In genomic region chr9:82346040-82346439, GRCh38 we compare ENCODE assay signal across 27 cellular contexts.
DNase-seq lines count a peak whose midpoint lies in the region; ATAC-seq, FAIRE-seq and TF ChIP-seq lines count a peak whose summit lies in the region.
"Had no signal": no experiment of that assay in that cellular context is flagged by ENCODE, and none has a peak within 500 bp of the region (broad histone marks: within the 10 kb centered on the region; RNA-seq: fewer than 3 reads in every experiment).

No MANE protein-coding gene starts in this region.

- H3K27ac ChIP-seq in HepG2 (ENCODE audit: extremely low read length, insufficient read depth, low read length) (no peak overlapping the region), right lobe of liver (no peak overlapping the region), OCI-LY7 (ENCODE audit: low read depth, low read length, poor library complexity, severe bottlenecking) (no peak overlapping the region), neuronal stem cell (replicated peaks; ENCODE audit: low read length) (no peak overlapping the region)
- H3K27ac ChIP-seq: 22Rv1, BLaER1 had no signal

- no peak for FAIRE-seq in HepG2 (lab: Jason Lieb, UNC)
- FAIRE-seq: GM12891, GM19239 had no signal

- TF ChIP-seq EP300 in HepG2 (IDR thresholded peaks at IDR 0.05; ENCODE audit: low read depth in 2 of 2, low read length in 2 of 2): no peak
- TF ChIP-seq EP300 in HepG2 (CRISPR knock-in tag; IDR thresholded peaks at IDR 0.05; ENCODE audit: borderline replicate concordance): no peak

- BruUV-seq in HepG2 (replicated peaks; lab: Mats Ljungman, UMichigan) (no TSS peak), OCI-LY7 (replicated peaks; lab: Mats Ljungman, UMichigan) (no TSS peak)

- no peak for DNase-seq in HepG2 (ENCODE audit: low spot score)
- DNase-seq in right lobe of liver: no peak
- peak; percentile 9 for DNase-seq in OCI-LY7 (ENCODE audit: low spot score)
- peak; percentile 14 for DNase-seq in glutamatergic neuron
- no peak for DNase-seq in neuronal stem cell (ENCODE audit: low spot score)
- no peak for DNase-seq in kidney glomerular epithelial cell (lab: John Stamatoyannopoulos, UW)
- no peak for DNase-seq in progenitor cell of endocrine pancreas (ENCODE audit: low spot score, unreplicated experiment)
- DNase-seq: ACHN; BE2C; C1 segment of cervical spinal cord; CD4-positive, alpha-beta memory T cell; CD4-positive, CD25-positive, alpha-beta regulatory T cell; CD8-positive, alpha-beta memory T cell; COR-L47; DMS 273 treated with DMSO at 0.1 percent for 48 hours; DMS153; DMS53; DMS79; DND-41; EL; GDM1 had no signal

- TF ChIP-seq POLR2A in HepG2 (IDR thresholded peaks at IDR 0.05; ENCODE audit: insufficient read depth in 1 of 2, low read depth in 2 of 2, low read length in 2 of 2) (no peak), right lobe of liver (IDR thresholded peaks at IDR 0.05) (no peak)

- no peak overlapping the region for H2AK5ac ChIP-seq in neuronal stem cell (ENCODE audit: low read depth, low read length)

- H3K27me3 Mint-ChIP-seq in glutamatergic neuron (ENCODE audit: unreplicated experiment) (no peaks in the 10 kb centered on the region), progenitor cell of endocrine pancreas (no peaks in the 10 kb centered on the region)
- H3K27me3 Mint-ChIP-seq: CD4-positive, alpha-beta memory T cell; CD4-positive, CD25-positive, alpha-beta regulatory T cell; CD8-positive, alpha-beta memory T cell had no signal

- H3K9ac ChIP-seq in HepG2 (ENCODE audit: insufficient read depth, low read depth, low read length) (no peak overlapping the region), neuronal stem cell (ENCODE audit: low read depth, low read length, poor library complexity) (no peak overlapping the region)
- H3K9ac ChIP-seq: BLaER1 had no signal

- H3K79me2 ChIP-seq in HepG2 (ENCODE audit: insufficient read depth, low read length): no peaks in the 10 kb centered on the region
- H3K79me2 ChIP-seq in OCI-LY7 (ENCODE audit: insufficient read depth, low read depth, low read length): no peaks in the 10 kb centered on the region

- H3K4ac ChIP-seq in neuronal stem cell (ENCODE audit: low read length): no peak overlapping the region

- no peak overlapping the region for H3K14ac ChIP-seq in neuronal stem cell (ENCODE audit: low read length)

- H3K9me2 ChIP-seq in OCI-LY7 (ENCODE audit: insufficient read depth, low read length): no peaks in the 10 kb centered on the region

- H3K4me2 ChIP-seq in HepG2 (ENCODE audit: low read depth, low read length) (no peak overlapping the region), OCI-LY7 (ENCODE audit: low read length) (no peak overlapping the region), neuronal stem cell (ENCODE audit: insufficient read depth, low read length, poor library complexity, severe bottlenecking) (peak overlapping the region; percentile 4)
- H3K4me2 ChIP-seq: BLaER1 had no signal

- no peak overlapping the region for H2BK12ac ChIP-seq in neuronal stem cell (ENCODE audit: low read length)

- H3K4me1 Mint-ChIP-seq in glutamatergic neuron (ENCODE audit: low read depth, unreplicated experiment) (no peaks in the 10 kb centered on the region), progenitor cell of endocrine pancreas (ENCODE audit: low read depth) (peaks cover 3% of the 10 kb centered on the region)
- H3K4me1 Mint-ChIP-seq: CD14-positive monocyte; CD4-positive, alpha-beta memory T cell; CD4-positive, CD25-positive, alpha-beta regulatory T cell; CD8-positive, alpha-beta memory T cell had no signal

- H3K27ac Mint-ChIP-seq in glutamatergic neuron (ENCODE audit: unreplicated experiment) (no peak overlapping the region), progenitor cell of endocrine pancreas (no peak overlapping the region)
- H3K27ac Mint-ChIP-seq: CD14-positive monocyte; CD4-positive, alpha-beta memory T cell; CD4-positive, CD25-positive, alpha-beta regulatory T cell; CD8-positive, alpha-beta memory T cell had no signal

- H2BK15ac ChIP-seq in neuronal stem cell (ENCODE audit: low read length): no peak overlapping the region

- no peak for ATAC-seq in HepG2
- no peak for ATAC-seq in right lobe of liver
- no peak for ATAC-seq in HG03175 (IDR thresholded peaks at IDR 0.05; ENCODE audit: unreplicated experiment)

- H3K36me3 Mint-ChIP-seq in glutamatergic neuron (ENCODE audit: unreplicated experiment) (peaks cover 17% of the 10 kb centered on the region), progenitor cell of endocrine pancreas (ENCODE audit: insufficient read depth) (peaks cover 7% of the 10 kb centered on the region)
- H3K36me3 Mint-ChIP-seq: CD14-positive monocyte; CD4-positive, alpha-beta memory T cell; CD4-positive, CD25-positive, alpha-beta regulatory T cell; CD8-positive, alpha-beta memory T cell had no signal

- H3K4me3 ChIP-seq in HepG2 (replicated peaks in 1 of 3; ENCODE audit: insufficient read depth in 1 of 3, low read depth in 2 of 3, low read length in 3 of 3) (no peak overlapping the region), right lobe of liver (no peak overlapping the region), OCI-LY7 (ENCODE audit: low read depth, low read length, poor library complexity, severe bottlenecking) (no peak overlapping the region), neuronal stem cell (ENCODE audit: low read length in 2 of 2) (no peak overlapping the region)
- H3K4me3 ChIP-seq: BLaER1 had no signal

- in situ Hi-C loops in HepG2 (cut with HindIII; ENCODE audit: extremely low pct_ligation_motif_present, low pct_unique_long_range_greater_than_20kb): no loop called here

- H3K18ac ChIP-seq in neuronal stem cell (ENCODE audit: low read length): no peak overlapping the region

- H2AFZ ChIP-seq in HepG2 (ENCODE audit: low read length) (no peak overlapping the region), OCI-LY7 (ENCODE audit: low read length) (no peak overlapping the region), neuronal stem cell (ENCODE audit: low read length) (no peak overlapping the region)

- 0% methylated on average over 1 of the region's 2 CpGs for WGBS in HepG2 (ENCODE audit: low lambda C conversion rate)
- WGBS in right lobe of liver (ENCODE audit: insufficient coverage, low coverage, low lambda C conversion rate, missing lambda C conversion rate): no CpG with 5 or more reads among the region's 2 CpGs
- WGBS in neuronal stem cell (ENCODE audit: extremely low coverage in 2 of 2, insufficient read length in 2 of 2, insufficient replicate concordance in 1 of 2), 2 donors: no CpG with 5 or more reads among the region's 2 CpGs

- CTCF ChIA-PET in HepG2 (lab: Yijun Ruan, JAX; ENCODE audit: low intra/inter-chr PET ratio, low total read pairs): no interaction called here
- CTCF ChIA-PET in OCI-LY7 (lab: Charles Lee; ENCODE audit: unreplicated experiment): no interaction called here

- H3K9me3 ChIP-seq in HepG2 (ENCODE audit: low read length) (peaks cover 60% of the 10 kb centered on the region), right lobe of liver (no peaks in the 10 kb centered on the region), OCI-LY7 (ENCODE audit: low read length) (0 out of 2 replicates have a peak, but pooled peaks cover 9% of the 10 kb centered on the region), neuronal stem cell (replicated peaks in 1 of 2; ENCODE audit: control insufficient read depth in 2 of 2, insufficient read depth in 1 of 2, low read depth in 1 of 2, low read length in 2 of 2) (peaks cover 0 to 1% of the 10 kb centered on the region in 2 donors)
- H3K9me3 ChIP-seq: BE2C had no signal

- H3K4me3 Mint-ChIP-seq in glutamatergic neuron (ENCODE audit: unreplicated experiment) (no peak overlapping the region), progenitor cell of endocrine pancreas (ENCODE audit: low read depth) (no peak overlapping the region)
- H3K4me3 Mint-ChIP-seq: CD14-positive monocyte; CD4-positive, alpha-beta memory T cell; CD4-positive, CD25-positive, alpha-beta regulatory T cell; CD8-positive, alpha-beta memory T cell had no signal

- TF ChIP-seq CTCF in HepG2 (CRISPR knock-in tag; IDR thresholded peaks at IDR 0.05) (no peak), right lobe of liver (IDR thresholded peaks at IDR 0.05) (no peak), OCI-LY7 (conservative IDR thresholded peaks at IDR 0.05; ENCODE audit: low read length) (no peak), glutamatergic neuron (IDR thresholded peaks at IDR 0.05; ENCODE audit: partially characterized antibody, unreplicated experiment) (no peak), progenitor cell of endocrine pancreas (IDR thresholded peaks at IDR 0.05; ENCODE audit: unreplicated experiment) (no peak)

- H4K91ac ChIP-seq in neuronal stem cell (ENCODE audit: low read depth, low read length, poor library complexity): no peak overlapping the region

- H3K79me1 ChIP-seq in neuronal stem cell (ENCODE audit: low read depth, low read length): peaks cover 2% of the 10 kb centered on the region

- H3K9me3 Mint-ChIP-seq in glutamatergic neuron (ENCODE audit: unreplicated experiment) (peaks cover 13% of the 10 kb centered on the region), progenitor cell of endocrine pancreas (ENCODE audit: low read depth) (peaks cover 24% of the 10 kb centered on the region)

- H4K20me1 ChIP-seq in HepG2 (ENCODE audit: insufficient read depth, low read length) (no peaks in the 10 kb centered on the region), OCI-LY7 (ENCODE audit: insufficient read depth, low read length) (no peaks in the 10 kb centered on the region)
- H4K20me1 ChIP-seq: BLaER1 had no signal

- POLR2A ChIA-PET in HepG2 (lab: Yijun Ruan, JAX) (no interaction called here), OCI-LY7 (lab: Charles Lee) (interaction anchor here (0.9 kb wide), 1 partner anchor 10 kb away, joined by 3 read pairs; no protein-coding TSS in a partner anchor)

- no peaks in the 10 kb centered on the region for H3K4me1 ChIP-seq in HepG2 (ENCODE audit: insufficient read depth, low read length)
- H3K4me1 ChIP-seq in right lobe of liver: no peaks in the 10 kb centered on the region
- H3K4me1 ChIP-seq in OCI-LY7 (ENCODE audit: insufficient read depth, low read length, poor library complexity, severe bottlenecking): no peaks in the 10 kb centered on the region
- no peaks in the 10 kb centered on the region for H3K4me1 ChIP-seq in neuronal stem cell (ENCODE audit: control insufficient read depth in 2 of 2, insufficient read depth in 1 of 2, low read depth in 1 of 2, low read length in 2 of 2)
- H3K4me1 ChIP-seq: BE2C, BLaER1 had no signal

- H4K8ac ChIP-seq in neuronal stem cell (ENCODE audit: low read depth, low read length): no peak overlapping the region

- no peak overlapping the region for H2BK5ac ChIP-seq in neuronal stem cell (ENCODE audit: low read length)

- no peak for TF ChIP-seq RAD21 in HepG2 (CRISPR knock-in tag; IDR thresholded peaks at IDR 0.05)

- H3K27me3 ChIP-seq in HepG2 (ENCODE audit: control insufficient read depth in 1 of 2, insufficient read depth in 2 of 2, low read length in 2 of 2) (no peaks in the 10 kb centered on the region), right lobe of liver (no peaks in the 10 kb centered on the region), neuronal stem cell (ENCODE audit: control insufficient read depth in 3 of 3, insufficient read depth in 3 of 3, low read depth in 1 of 3, low read length in 3 of 3) (no peaks in the 10 kb centered on the region)
- H3K27me3 ChIP-seq: BE2C, BLaER1 had no signal

- no peak overlapping the region for H3K23ac ChIP-seq in neuronal stem cell (ENCODE audit: low read depth, low read length, poor library complexity)

- intact Hi-C loops in HepG2 (cut with micrococcal nuclease; ENCODE audit: unreplicated experiment) (no loop called here), right lobe of liver (cut with DNase I) (no loop called here), OCI-LY7 (cut with micrococcal nuclease; ENCODE audit: unreplicated experiment) (no loop called here)

- H2BK120ac ChIP-seq in neuronal stem cell (ENCODE audit: low read depth, low read length): no peak overlapping the region

- H3K36me3 ChIP-seq in HepG2 (replicated peaks in 1 of 2; ENCODE audit: control insufficient read depth in 1 of 2, insufficient read depth in 2 of 2, low read length in 2 of 2) (no peaks in the 10 kb centered on the region), right lobe of liver (no peaks in the 10 kb centered on the region), OCI-LY7 (ENCODE audit: insufficient read depth, low read length) (no peaks in the 10 kb centered on the region), neuronal stem cell (replicated peaks in 1 of 2; ENCODE audit: control insufficient read depth in 2 of 2, insufficient read depth in 2 of 2, low read length in 2 of 2) (no peaks in the 10 kb centered on the region)
- H3K36me3 ChIP-seq: BE2C, BLaER1 had no signal

Comparison
In these comparisons a context has a peak if more than half of its experiments do, and no peak if none do; other contexts are left out.
1. DNase-seq: peak in OCI-LY7 (single experiment) and glutamatergic neuron (single experiment); none in HepG2 (single experiment), right lobe of liver (0 of 3), neuronal stem cell (single experiment), kidney glomerular epithelial cell (single experiment) and progenitor cell of endocrine pancreas (single experiment).